In genomic region chr17:68906638-68907037, GRCh38 we compare ENCODE assay signal across 11 cellular contexts. TPM values are rescaled to one million over a fixed set of nuclear protein-coding genes. Genes with fewer than 3 reads are reported as not detected.
DNase-seq lines count a peak whose midpoint lies in the region; ATAC-seq, FAIRE-seq and TF ChIP-seq lines count a peak whose summit lies in the region.
"Had no signal": no experiment of that assay in that cellular context is flagged by ENCODE, and none has a peak within 500 bp of the region (broad histone marks: within the 10 kb centered on the region; RNA-seq: fewer than 3 reads in every experiment).

No MANE protein-coding gene starts in this region.

- TF ChIP-seq RAD21 in HepG2 (CRISPR knock-in tag; IDR thresholded peaks at IDR 0.05), result no peak; the same call in 1 of the 2 replicates

- H3K4me1 ChIP-seq in HepG2 (ENCODE audit: insufficient read depth, low read length), result peaks cover 52% of the 10 kb centered on the region
- H3K4me1 ChIP-seq in colonic mucosa, result no peaks in the 10 kb centered on the region

- BruUV-seq in HepG2 (replicated peaks; lab: Mats Ljungman, UMichigan), result no TSS peak

- in situ Hi-C loops in astrocyte of the cerebellum (cut with HindIII; ENCODE audit: low sequenced_read_pairs), result no loop called here
- in situ Hi-C loops in HepG2 (cut with HindIII; ENCODE audit: extremely low pct_ligation_motif_present, low pct_unique_long_range_greater_than_20kb), result no loop called here

- POLR2A ChIA-PET in HepG2 (lab: Yijun Ruan, JAX), result interaction anchor here (0.6 kb wide), 1 partner anchor 132 kb away, joined by 3 read pairs; no protein-coding TSS in a partner anchor

- H3K9ac ChIP-seq in HepG2 (ENCODE audit: insufficient read depth, low read depth, low read length) (no peak overlapping the region), colonic mucosa (ENCODE audit: low read depth in 2 of 2, low read length in 2 of 2) (no peak overlapping the region)

- H3K4me1 Mint-ChIP-seq in activated naive CD4-positive, alpha-beta T cell treated with anti-CD3 and anti-CD28 coated beads for 36 hours (ENCODE audit: low read depth), result no peaks in the 10 kb centered on the region
- no peaks in the 10 kb centered on the region for H3K4me1 Mint-ChIP-seq in activated T-helper 17 cell treated with anti-CD3 and anti-CD28 coated beads, Interleukin-2, amount 50 U/mL, for 72 hours

- no peak overlapping the region for H3K4me3 ChIP-seq in astrocyte of the cerebellum (ENCODE audit: low read depth, low read length)
- no peak overlapping the region for H3K4me3 ChIP-seq in HepG2 (replicated peaks in 1 of 3; ENCODE audit: insufficient read depth in 1 of 3, low read depth in 2 of 3, low read length in 3 of 3)
- no peak overlapping the region for H3K4me3 ChIP-seq in colonic mucosa

- no peak overlapping the region for H3K27ac Mint-ChIP-seq in activated naive CD4-positive, alpha-beta T cell treated with anti-CD3 and anti-CD28 coated beads for 36 hours
- H3K27ac Mint-ChIP-seq in activated T-helper 17 cell treated with anti-CD3 and anti-CD28 coated beads, Interleukin-2, amount 50 U/mL, for 72 hours, result no peak overlapping the region
- H3K27ac Mint-ChIP-seq: activated T-cell treated with anti-CD3 and anti-CD28 coated beads, Interleukin-2, amount 50 U/mL, for 24 hours had no signal

- H3K27ac ChIP-seq in HepG2 (ENCODE audit: extremely low read length, insufficient read depth, low read length), result no peak overlapping the region
- H3K27ac ChIP-seq in colonic mucosa, result no peak overlapping the region

- no peaks in the 10 kb centered on the region for H3K79me2 ChIP-seq in HepG2 (ENCODE audit: insufficient read depth, low read length)

- intact Hi-C loops in HepG2 (cut with micrococcal nuclease; ENCODE audit: unreplicated experiment) (loop anchor here (1.0 to 2.0 kb wide), 3 partner anchors 66 to 328 kb away; no protein-coding TSS in a partner anchor), colonic mucosa (cut with DNase I) (no loop called here)
- intact Hi-C loops in activated naive CD4-positive, alpha-beta T cell treated with anti-CD3 and anti-CD28 coated beads for 36 hours (cut with micrococcal nuclease), result no loop called here

- peak overlapping the region; percentile 56 for H2AFZ ChIP-seq in HepG2 (ENCODE audit: low read length)

- no peaks in the 10 kb centered on the region for H3K9me3 ChIP-seq in HepG2 (ENCODE audit: low read length)
- no peaks in the 10 kb centered on the region for H3K9me3 ChIP-seq in colonic mucosa

- FAIRE-seq in HepG2 (lab: Jason Lieb, UNC), result no peak

- no peaks in the 10 kb centered on the region for H4K20me1 ChIP-seq in HepG2 (ENCODE audit: insufficient read depth, low read length)

- TF ChIP-seq EP300 in HepG2 (IDR thresholded peaks at IDR 0.05; ENCODE audit: low read depth in 2 of 2, low read length in 2 of 2) (no peak), HepG2 (CRISPR knock-in tag; IDR thresholded peaks at IDR 0.05; ENCODE audit: borderline replicate concordance) (no peak)

- H3K36me3 ChIP-seq in HepG2 (replicated peaks in 1 of 2; ENCODE audit: control insufficient read depth in 1 of 2, insufficient read depth in 2 of 2, low read length in 2 of 2) (no peaks in the 10 kb centered on the region), colonic mucosa (no peaks in the 10 kb centered on the region)

- H3K36me3 Mint-ChIP-seq in activated naive CD4-positive, alpha-beta T cell treated with anti-CD3 and anti-CD28 coated beads for 36 hours (ENCODE audit: low read depth), result no peaks in the 10 kb centered on the region
- no peaks in the 10 kb centered on the region for H3K36me3 Mint-ChIP-seq in activated T-helper 17 cell treated with anti-CD3 and anti-CD28 coated beads, Interleukin-2, amount 50 U/mL, for 72 hours (ENCODE audit: low read depth)

- no peak overlapping the region for H3K4me2 ChIP-seq in HepG2 (ENCODE audit: low read depth, low read length)

- no peak for ATAC-seq in HepG2
- no peak for ATAC-seq in activated T-helper 17 cell treated with anti-CD3 and anti-CD28 coated beads, Interleukin-2, amount 50 U/mL, for 72 hours (replicated peaks)

- no peaks in the 10 kb centered on the region for H3K9me3 Mint-ChIP-seq in activated naive CD4-positive, alpha-beta T cell treated with anti-CD3 and anti-CD28 coated beads for 36 hours
- H3K9me3 Mint-ChIP-seq in activated T-helper 17 cell treated with anti-CD3 and anti-CD28 coated beads, Interleukin-2, amount 50 U/mL, for 72 hours, result no peaks in the 10 kb centered on the region
- H3K9me3 Mint-ChIP-seq: activated T-cell treated with anti-CD3 and anti-CD28 coated beads, Interleukin-2, amount 50 U/mL, for 24 hours had no signal

- WGBS in HepG2 (ENCODE audit: low lambda C conversion rate), result 93% methylated on average over 3 of the region's 3 CpGs

- CTCF ChIA-PET in HepG2 (lab: Yijun Ruan, JAX; ENCODE audit: low intra/inter-chr PET ratio, low total read pairs), result interaction anchor here (0.7 to 1.7 kb wide), 2 partner anchors 129 to 132 kb away, joined by 4 to 13 read pairs; no protein-coding TSS in a partner anchor
- CTCF ChIA-PET in activated naive CD4-positive, alpha-beta T cell treated with anti-CD3 and anti-CD28 coated beads for 36 hours (lab: Charles Lee), result no interaction called here

- no peak overlapping the region for H3K4me3 Mint-ChIP-seq in activated naive CD4-positive, alpha-beta T cell treated with anti-CD3 and anti-CD28 coated beads for 36 hours
- H3K4me3 Mint-ChIP-seq in activated T-helper 17 cell treated with anti-CD3 and anti-CD28 coated beads, Interleukin-2, amount 50 U/mL, for 72 hours, result no peak overlapping the region
- H3K4me3 Mint-ChIP-seq: activated T-cell treated with anti-CD3 and anti-CD28 coated beads, Interleukin-2, amount 50 U/mL, for 24 hours had no signal

- H3K27me3 Mint-ChIP-seq in activated naive CD4-positive, alpha-beta T cell treated with anti-CD3 and anti-CD28 coated beads for 36 hours (ENCODE audit: low read depth), result peaks cover 2% of the 10 kb centered on the region
- H3K27me3 Mint-ChIP-seq in activated T-helper 17 cell treated with anti-CD3 and anti-CD28 coated beads, Interleukin-2, amount 50 U/mL, for 72 hours, result peaks cover 11% of the 10 kb centered on the region
- H3K27me3 Mint-ChIP-seq: activated T-cell treated with anti-CD3 and anti-CD28 coated beads, Interleukin-2, amount 50 U/mL, for 24 hours had no signal

- DNase-seq in AG09319 (ENCODE audit: extremely low read depth, low read depth) (no peak), LHCN-M2 (ENCODE audit: low read depth) (peak; percentile 43), astrocyte of the cerebellum (ENCODE audit: low read depth) (peak; percentile 26), HepG2 (ENCODE audit: low spot score) (peak; percentile 39), colonic mucosa (no peak)
- no peak for DNase-seq in activated CD4-positive, alpha-beta T cell treated with anti-CD3 and anti-CD28 coated beads, Interleukin-2, amount 50 U/mL, for 1 hour
- DNase-seq in activated naive CD4-positive, alpha-beta T cell treated with anti-CD3 and anti-CD28 coated beads for 36 hours, result no peak
- DNase-seq: activated T-cell treated with anti-CD3 and anti-CD28 coated beads, Interleukin-2, amount 50 U/mL, for 24 hours; NCI-H2107 had no signal

- TF ChIP-seq CTCF in AG09319 (IDR thresholded peaks at IDR 0.05; ENCODE audit: low read depth, low read length), result peak; percentile 20
- TF ChIP-seq CTCF in astrocyte of the cerebellum (IDR thresholded peaks at IDR 0.05; ENCODE audit: low read depth, low read length, missing control alignments), result peak; percentile 52
- TF ChIP-seq CTCF in HepG2 (CRISPR knock-in tag; IDR thresholded peaks at IDR 0.05), result peak; percentile 28; the same call in 1 of the 2 replicates
- no peak for TF ChIP-seq CTCF in colonic mucosa (IDR thresholded peaks at IDR 0.05)

- no peaks in the 10 kb centered on the region for H3K27me3 ChIP-seq in HepG2 (ENCODE audit: control insufficient read depth in 1 of 2, insufficient read depth in 2 of 2, low read length in 2 of 2)
- no peaks in the 10 kb centered on the region for H3K27me3 ChIP-seq in colonic mucosa

- no peak for TF ChIP-seq POLR2A in HepG2 (IDR thresholded peaks at IDR 0.05; ENCODE audit: insufficient read depth in 1 of 2, low read depth in 2 of 2, low read length in 2 of 2)

TF ChIP-seq in HepG2, 621 proteins besides CTCF, POLR2A, EP300 and RAD21 (continues in another document):
- TF ChIP-seq NR2F6 (IDR thresholded peaks at IDR 0.05), result 0 out of 2 replicates have a peak, but pooled peaks have one; percentile 27
- TF ChIP-seq NR2F6 (CRISPR knock-in tag; IDR thresholded peaks at IDR 0.05), result no peak

RNA-seq across cellular contexts. Expression of gene ABCA8, which starts 48.6 kb away (rescaled TPM):
- total RNA-seq in LHCN-M2 (2014; rRNA removed), result not detected in 2 replicates
- 0.07 TPM for polyA plus RNA-seq in LHCN-M2 (2012)
- total RNA-seq in HepG2 (2016; rRNA removed; fragmentation: Illumina TruSeq; extraction: Trizol), result 0.18 TPM in 1 of 2 replicates, not detected in the other
- 0.09 TPM in 1 of 2 replicates, not detected in the other for total RNA-seq in HepG2 (2016; cell fraction: cytosol; rRNA removed; fragmentation: Illumina TruSeq; extraction: Trizol; ENCODE audit: low read depth)
- 0.17 TPM in 1 of 2 replicates, not detected in the other for total RNA-seq in HepG2 (2016; cell fraction: insoluble cytoplasmic fraction; rRNA removed; fragmentation: Illumina TruSeq; extraction: Trizol)
- total RNA-seq in HepG2 (2016; cell fraction: membrane; rRNA removed; fragmentation: Illumina TruSeq; extraction: Trizol), result 0.14 and 0.22 TPM in 2 replicates
- total RNA-seq in HepG2 (2016; cell fraction: nucleus; rRNA removed; fragmentation: Illumina TruSeq; extraction: Trizol), result 0.50 and 0.53 TPM in 2 replicates
- 0.05 and 0.07 TPM in 2 replicates for polyA plus RNA-seq in HepG2 (2011; rRNA removed)
- polyA plus RNA-seq in HepG2 (2011; cell fraction: cytosol; rRNA removed), result 0.04 and 0.08 TPM in 2 replicates
- polyA plus RNA-seq in HepG2 (2011; cell fraction: nucleus; rRNA removed), result 0.29 and 0.33 TPM in 2 replicates
- polyA plus RNA-seq in HepG2 (2012), result 0.32 and 0.39 TPM in 2 replicates
- not detected in 2 replicates for polyA plus RNA-seq in HepG2 (2016; cell fraction: cytosol; fragmentation: Illumina TruSeq; extraction: Trizol; ENCODE audit: low read depth)
- polyA plus RNA-seq in HepG2 (2016; cell fraction: insoluble cytoplasmic fraction; fragmentation: Illumina TruSeq; extraction: Trizol; ENCODE audit: low read depth), result not detected in 2 replicates
- polyA plus RNA-seq in HepG2 (2016; cell fraction: membrane; fragmentation: Illumina TruSeq; extraction: Trizol; ENCODE audit: low read depth), result not detected in 2 replicates
- polyA plus RNA-seq in HepG2 (2016; cell fraction: nucleus; fragmentation: Illumina TruSeq; extraction: Trizol; ENCODE audit: insufficient read depth, low read depth), result 0.33 and 0.92 TPM in 2 replicates
- 1.2 TPM in 1 of 2 replicates, not detected in the other for polyA minus RNA-seq in HepG2 (2011; rRNA and poly(A)+ RNA removed; ENCODE audit: low replicate concordance)
- polyA minus RNA-seq in HepG2 (2011; cell fraction: cytosol; rRNA and poly(A)+ RNA removed), result not detected in 2 replicates
- polyA minus RNA-seq in HepG2 (2011; cell fraction: nucleus; rRNA and poly(A)+ RNA removed), result 0.50 and 0.52 TPM in 2 replicates
- total RNA-seq in activated naive CD4-positive, alpha-beta T cell treated with anti-CD3 and anti-CD28 coated beads for 36 hours, result not detected
- not detected for total RNA-seq in activated T-helper 17 cell treated with anti-CD3 and anti-CD28 coated beads, Interleukin-2, amount 50 U/mL, for 72 hours
- 1 to 10 TPM; 6.8 to 9.7 TPM for total RNA-seq in colonic mucosa
- total RNA-seq: Daoy had no signal

Comparison
In these comparisons a context has a peak if more than half of its experiments do, and no peak if none do; other contexts are left out.
1. DNase-seq: peak in LHCN-M2 (single experiment), astrocyte of the cerebellum (single experiment) and HepG2 (single experiment); none in AG09319 (single experiment), activated CD4-positive, alpha-beta T cell treated with anti-CD3 and anti-CD28 coated beads, Interleukin-2, amount 50 U/mL, for 1 hour (single experiment), activated naive CD4-positive, alpha-beta T cell treated with anti-CD3 and anti-CD28 coated beads for 36 hours (single experiment) and colonic mucosa (single experiment).